10 cellular contexts compared by ENCODE assay signal in the genomic region with DNA sequence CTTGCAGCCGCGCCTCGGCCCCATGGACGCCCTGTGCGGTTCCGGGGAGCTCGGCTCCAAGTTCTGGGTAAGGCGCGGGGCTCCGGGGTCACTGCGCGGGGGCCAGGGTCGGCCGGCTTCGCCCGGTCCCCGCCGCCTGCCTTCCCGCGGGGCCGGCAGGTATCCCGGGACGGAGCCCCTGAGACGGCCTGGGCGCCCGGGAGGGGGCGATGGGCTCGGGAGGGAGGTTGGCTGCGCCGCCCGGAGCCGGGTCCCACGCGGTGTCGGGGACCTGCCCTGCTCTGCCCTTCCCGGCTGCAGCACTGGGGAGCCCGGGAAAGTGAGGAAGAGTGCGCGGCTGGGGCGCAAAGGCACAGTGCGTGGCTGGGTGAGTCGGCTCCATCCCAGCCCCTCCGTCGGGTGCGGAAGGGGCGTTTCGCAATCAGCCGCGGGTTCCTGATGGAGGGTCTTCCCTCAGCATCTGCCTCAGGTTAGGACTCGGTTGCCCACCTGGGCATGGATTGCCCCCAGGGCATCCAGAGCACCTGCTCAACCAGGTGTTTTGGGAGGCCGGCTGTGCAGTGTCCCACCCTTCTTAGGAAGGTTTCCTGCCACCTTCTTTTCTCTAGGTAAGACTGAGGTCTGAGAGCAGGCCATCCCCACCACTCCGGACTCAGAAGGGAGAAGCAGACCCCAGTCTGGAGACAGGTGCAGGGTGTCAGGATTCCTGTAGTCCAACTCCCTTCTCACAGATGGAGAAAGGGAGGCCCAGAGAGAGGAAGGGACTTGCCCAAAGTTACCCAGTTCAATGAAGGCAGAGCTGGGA. TPM values are rescaled to one million over a fixed set of nuclear protein-coding genes. Genes with fewer than 3 reads are reported as not detected.
DNase-seq lines count a peak whose midpoint lies in the region; ATAC-seq and TF ChIP-seq lines count a peak whose summit lies in the region.
"Had no signal": no experiment of that assay in that cellular context is flagged by ENCODE, and none has a peak within 500 bp of the region (broad histone marks: within the 10 kb centered on the region; RNA-seq: fewer than 3 reads in every experiment).

No MANE protein-coding gene starts in this region.

- H3K9me2 ChIP-seq in neural cell (ENCODE audit: insufficient read depth, low read length): no peaks in the 10 kb centered on the region

- no peak for DNase-seq in AG09309 (ENCODE audit: low read depth)
- peak; percentile 35 for DNase-seq in NCI-H69 (lab: John Stamatoyannopoulos, UW)
- DNase-seq in esophagus muscularis mucosa (ENCODE audit: extremely low spot score): no peak
- DNase-seq in WERI-Rb-1: no peak
- DNase-seq in hippocampal formation (lab: John Stamatoyannopoulos, UW): no peak
- DNase-seq in NCI-H1436 treated with DMSO at 0.1 percent for 48 hours (lab: John Stamatoyannopoulos, UW): no peak
- DNase-seq: activated naive CD4-positive, alpha-beta T cell; occipital lobe had no signal

- no peak for TF ChIP-seq RAD21 in neural cell (conservative IDR thresholded peaks at IDR 0.05)

- no peak for TF ChIP-seq CTCF in AG09309 (IDR thresholded peaks at IDR 0.05; ENCODE audit: control insufficient read depth, insufficient read depth, low read depth, low read length, missing control alignments)
- no peak for TF ChIP-seq CTCF in esophagus muscularis mucosa (IDR thresholded peaks at IDR 0.05)
- TF ChIP-seq CTCF in neural cell (IDR thresholded peaks at IDR 0.05; ENCODE audit: poor library complexity, severe bottlenecking): no peak
- TF ChIP-seq CTCF in WERI-Rb-1 (IDR thresholded peaks at IDR 0.05; ENCODE audit: low read depth, low read length): no peak

- intact Hi-C loops in esophagus muscularis mucosa (cut with DNase I): loop anchor here (5.0 kb wide), 1 partner anchor 153 kb away; no protein-coding TSS in a partner anchor

- H3K9ac ChIP-seq in neural cell (ENCODE audit: low read length): peak overlapping the region; percentile 20

- no peaks in the 10 kb centered on the region for H4K20me1 ChIP-seq in neural cell (ENCODE audit: insufficient read depth)

- no peaks in the 10 kb centered on the region for H3K79me2 ChIP-seq in neural cell (replicated peaks; ENCODE audit: insufficient read depth, low read length)

- WGBS in esophagus muscularis mucosa: 17% methylated on average over 22 of the region's 52 CpGs

- H3K4me1 ChIP-seq in esophagus muscularis mucosa: peaks cover 24 to 38% (median 34%) of the 10 kb centered on the region in 4 donors

- no peak overlapping the region for H2AFZ ChIP-seq in neural cell (ENCODE audit: low read depth, low read length)

- H3F3A ChIP-seq in neural cell (ENCODE audit: insufficient read depth, low read length, poor library complexity, severe bottlenecking): peaks cover 1% of the 10 kb centered on the region

- TF ChIP-seq POLR2A in esophagus muscularis mucosa (IDR thresholded peaks at IDR 0.05; ENCODE audit: low read depth): no peak

- peaks cover 7 to 69% (median 19%) of the 10 kb centered on the region in 4 donors for H3K27me3 ChIP-seq in esophagus muscularis mucosa
- H3K27me3 ChIP-seq in neural cell (ENCODE audit: insufficient read depth, low read depth, low read length): peaks cover 42% of the 10 kb centered on the region
- H3K27me3 ChIP-seq in WERI-Rb-1 (ENCODE audit: insufficient read depth, low read depth, severe bottlenecking): no peaks in the 10 kb centered on the region

- H3K27ac ChIP-seq in esophagus muscularis mucosa (replicated peaks in 1 of 4) (no peak overlapping the region), neural cell (ENCODE audit: low read length) (no peak overlapping the region), WERI-Rb-1 (no peak overlapping the region)

- TF ChIP-seq EP300 in esophagus muscularis mucosa (IDR thresholded peaks at IDR 0.05) (no peak), neural cell (conservative IDR thresholded peaks at IDR 0.05; ENCODE audit: poor library complexity, severe bottlenecking) (no peak)

- no peak for ATAC-seq in GM21786 (IDR thresholded peaks at IDR 0.05; ENCODE audit: unreplicated experiment)

- H3K36me3 ChIP-seq in esophagus muscularis mucosa (no peaks in the 10 kb centered on the region), neural cell (ENCODE audit: insufficient read depth, low read length) (no peaks in the 10 kb centered on the region), WERI-Rb-1 (no peaks in the 10 kb centered on the region)

- peak overlapping the region; percentile 61 for H3K4me3 ChIP-seq in AG09309 (ENCODE audit: control insufficient read depth, low read depth, low read length)
- H3K4me3 ChIP-seq in esophagus muscularis mucosa: peak overlapping the region; percentile 51 to 59 (median 54)
- peak overlapping the region; percentile 45 for H3K4me3 ChIP-seq in neural cell (ENCODE audit: low read length)
- no peak overlapping the region for H3K4me3 ChIP-seq in WERI-Rb-1 (ENCODE audit: low read depth, low read length)

- no peak overlapping the region for H3K4me2 ChIP-seq in neural cell (ENCODE audit: low read length)

- H3K9me3 ChIP-seq in esophagus muscularis mucosa (no peaks in the 10 kb centered on the region), neural cell (ENCODE audit: low read length) (no peaks in the 10 kb centered on the region), WERI-Rb-1 (ENCODE audit: severe bottlenecking) (no peaks in the 10 kb centered on the region)

TF ChIP-seq in neural cell, 6 proteins besides CTCF, POLR2A, EP300 and RAD21:
- TF ChIP-seq POLR2AphosphoS5 (IDR thresholded peaks at IDR 0.05) (no peak), MXI1 (conservative IDR thresholded peaks at IDR 0.05; ENCODE audit: poor library complexity, severe bottlenecking) (no peak), EZH2 (IDR thresholded peaks at IDR 0.05; ENCODE audit: borderline replicate concordance, insufficient read depth, low read length, poor library complexity, severe bottlenecking) (peak; percentile 60)

RNA-seq across cellular contexts. Expression of gene ABCC3, which starts 0.4 kb away (rescaled TPM):
- total RNA-seq in esophagus muscularis mucosa: 1 to 10 TPM in 3 of 4 donors, under 1 TPM in 1; 0.50 to 2.9 (median 1.9) TPM
- 0.08 TPM in 1 of 2 replicates, not detected in the other for polyA plus RNA-seq in neural cell
- not detected in 2 replicates for polyA minus RNA-seq in neural cell
